ENCODE assay signal across 9 cellular contexts in genomic region chr1:241499910-241500309, GRCh38. TPM values are rescaled to one million over a fixed set of nuclear protein-coding genes. Genes with fewer than 3 reads are reported as not detected.
A peak's percentile ranks its signal among the peaks of the same experiment; 100 is the strongest.
DNase-seq lines count a peak whose midpoint lies in the region; ATAC-seq and TF ChIP-seq lines count a peak whose summit lies in the region.
"Had no signal": no experiment of that assay in that cellular context is flagged by ENCODE, and none has a peak within 500 bp of the region (broad histone marks: within the 10 kb centered on the region; RNA-seq: fewer than 3 reads in every experiment).

No MANE protein-coding gene starts in this region.

- DNase-seq in EL: peak; percentile 56
- DNase-seq in astrocyte of the spinal cord (ENCODE audit: low read depth, low spot score): peak; percentile 47
- peak; percentile 43 for DNase-seq in mesendoderm
- DNase-seq in activated T-helper 2 cell treated with anti-CD3 and anti-CD28 coated beads, Interferon-gamma antibody, Interleukin-2, Interleukin-4, amounts not matched to agents 10 μg/mL and 5 μg/mL and 100 μg/mL, durations not matched to agents 14 hours and 24 hours and 36 hours (ENCODE audit: low spot score): no peak
- DNase-seq in stimulated activated naive CD8-positive, alpha-beta T cell treated with anti-CD3 and anti-CD28 coated beads, Interleukin-15, amount 100 ng/mL, for 72 hours: no peak
- no peak for DNase-seq in colonic mucosa

- TF ChIP-seq CTCF in LNCAP (IDR thresholded peaks at IDR 0.05) (peak; percentile 78), astrocyte of the spinal cord (IDR thresholded peaks at IDR 0.05; ENCODE audit: low read depth, low read length) (peak; percentile 56), colonic mucosa (IDR thresholded peaks at IDR 0.05) (no peak)

- H3K9ac ChIP-seq in mesendoderm (ENCODE audit: low read length) (no peak overlapping the region), colonic mucosa (ENCODE audit: low read depth in 2 of 2, low read length in 2 of 2) (no peak overlapping the region)

- H3K27ac ChIP-seq in mesendoderm (ENCODE audit: low read depth, low read length) (no peak overlapping the region), colonic mucosa (no peak overlapping the region)
- H3K27ac ChIP-seq: epithelial cell of prostate had no signal

- no peak overlapping the region for H2BK120ac ChIP-seq in mesendoderm (ENCODE audit: low read depth, low read length)

- no peak overlapping the region for H3K18ac ChIP-seq in mesendoderm (ENCODE audit: low read length)

- H3K27me3 ChIP-seq in mesendoderm (ENCODE audit: insufficient read depth, low read length, poor library complexity) (no peaks in the 10 kb centered on the region), colonic mucosa (no peaks in the 10 kb centered on the region)

- H2BK15ac ChIP-seq in mesendoderm (replicated peaks; ENCODE audit: low read depth): no peak overlapping the region

- H3K27ac Mint-ChIP-seq in activated T-helper 2 cell treated with anti-CD3 and anti-CD28 coated beads, Interferon-gamma antibody, Interleukin-2, Interleukin-4, amounts not matched to agents 10 μg/mL and 5 μg/mL and 100 μg/mL, durations not matched to agents 14 hours and 24 hours and 36 hours: no peak overlapping the region
- H3K27ac Mint-ChIP-seq in stimulated activated naive CD8-positive, alpha-beta T cell treated with anti-CD3 and anti-CD28 coated beads, Interleukin-15, amount 100 ng/mL, for 72 hours: no peak overlapping the region

- in situ Hi-C loops in astrocyte of the spinal cord (cut with HindIII; ENCODE audit: low sequenced_read_pairs): no loop called here

- peaks cover 59% of the 10 kb centered on the region for H3K36me3 Mint-ChIP-seq in activated T-helper 2 cell treated with anti-CD3 and anti-CD28 coated beads, Interferon-gamma antibody, Interleukin-2, Interleukin-4, amounts not matched to agents 10 μg/mL and 5 μg/mL and 100 μg/mL, durations not matched to agents 14 hours and 24 hours and 36 hours (ENCODE audit: low read depth)

- peaks cover 3% of the 10 kb centered on the region for H3K36me3 ChIP-seq in mesendoderm (ENCODE audit: control insufficient read depth, insufficient read depth, low read length)
- H3K36me3 ChIP-seq in colonic mucosa: no peaks in the 10 kb centered on the region

- H3K4me1 Mint-ChIP-seq in activated T-helper 2 cell treated with anti-CD3 and anti-CD28 coated beads, Interferon-gamma antibody, Interleukin-2, Interleukin-4, amounts not matched to agents 10 μg/mL and 5 μg/mL and 100 μg/mL, durations not matched to agents 14 hours and 24 hours and 36 hours (ENCODE audit: low read depth): peaks cover 16% of the 10 kb centered on the region
- H3K4me1 Mint-ChIP-seq in stimulated activated naive CD8-positive, alpha-beta T cell treated with anti-CD3 and anti-CD28 coated beads, Interleukin-15, amount 100 ng/mL, for 72 hours: peaks cover 7% of the 10 kb centered on the region

- H4K8ac ChIP-seq in mesendoderm (ENCODE audit: low read depth, low read length): no peak overlapping the region

- intact Hi-C loops in activated T-helper 2 cell treated with anti-CD3 and anti-CD28 coated beads, Interferon-gamma antibody, Interleukin-2, Interleukin-4, amounts not matched to agents 10 μg/mL and 5 μg/mL and 100 μg/mL, durations not matched to agents 14 hours and 24 hours and 36 hours (cut with micrococcal nuclease): no loop called here
- intact Hi-C loops in colonic mucosa (cut with DNase I): loop anchor here (5.0 to 10.0 kb wide), 2 partner anchors 615 to 768 kb away; no protein-coding TSS in a partner anchor

- H3K9me3 ChIP-seq in colonic mucosa: no peaks in the 10 kb centered on the region

- ATAC-seq in GM21515 (IDR thresholded peaks at IDR 0.05; ENCODE audit: unreplicated experiment): no peak
- ATAC-seq in stimulated activated naive CD8-positive, alpha-beta T cell treated with anti-CD3 and anti-CD28 coated beads, Interleukin-15, amount 100 ng/mL, for 72 hours: no peak

- H3K79me1 ChIP-seq in mesendoderm (ENCODE audit: low read length): no peaks in the 10 kb centered on the region

- H3K4me3 Mint-ChIP-seq in activated T-helper 2 cell treated with anti-CD3 and anti-CD28 coated beads, Interferon-gamma antibody, Interleukin-2, Interleukin-4, amounts not matched to agents 10 μg/mL and 5 μg/mL and 100 μg/mL, durations not matched to agents 14 hours and 24 hours and 36 hours (ENCODE audit: low read depth): no peak overlapping the region
- H3K4me3 Mint-ChIP-seq in stimulated activated naive CD8-positive, alpha-beta T cell treated with anti-CD3 and anti-CD28 coated beads, Interleukin-15, amount 100 ng/mL, for 72 hours: no peak overlapping the region

- H3K4ac ChIP-seq in mesendoderm (ENCODE audit: low read depth, low read length): no peak overlapping the region

- no peaks in the 10 kb centered on the region for H3K27me3 Mint-ChIP-seq in activated T-helper 2 cell treated with anti-CD3 and anti-CD28 coated beads, Interferon-gamma antibody, Interleukin-2, Interleukin-4, amounts not matched to agents 10 μg/mL and 5 μg/mL and 100 μg/mL, durations not matched to agents 14 hours and 24 hours and 36 hours (ENCODE audit: low read depth)
- H3K27me3 Mint-ChIP-seq in stimulated activated naive CD8-positive, alpha-beta T cell treated with anti-CD3 and anti-CD28 coated beads, Interleukin-15, amount 100 ng/mL, for 72 hours: no peaks in the 10 kb centered on the region

- H3K9me3 Mint-ChIP-seq in activated T-helper 2 cell treated with anti-CD3 and anti-CD28 coated beads, Interferon-gamma antibody, Interleukin-2, Interleukin-4, amounts not matched to agents 10 μg/mL and 5 μg/mL and 100 μg/mL, durations not matched to agents 14 hours and 24 hours and 36 hours: no peaks in the 10 kb centered on the region
- H3K9me3 Mint-ChIP-seq in stimulated activated naive CD8-positive, alpha-beta T cell treated with anti-CD3 and anti-CD28 coated beads, Interleukin-15, amount 100 ng/mL, for 72 hours: no peaks in the 10 kb centered on the region

- no peak overlapping the region for H2BK5ac ChIP-seq in mesendoderm (ENCODE audit: low read length)

- no peak overlapping the region for H2AK5ac ChIP-seq in mesendoderm (ENCODE audit: low read length)

- H4K5ac ChIP-seq in mesendoderm (ENCODE audit: low read length): no peak overlapping the region

- no CpG with 5 or more reads among the region's 2 CpGs for WGBS in mesendoderm (ENCODE audit: extremely low coverage, insufficient coverage, low lambda C conversion rate)

- no peaks in the 10 kb centered on the region for H3K79me2 ChIP-seq in mesendoderm (ENCODE audit: control insufficient read depth, insufficient read depth, low read length)

- no peak overlapping the region for H3K23ac ChIP-seq in mesendoderm (ENCODE audit: low read length)

- no peak overlapping the region for H3K4me3 ChIP-seq in astrocyte of the spinal cord (ENCODE audit: low read depth, low read length)
- no peak overlapping the region for H3K4me3 ChIP-seq in mesendoderm (ENCODE audit: low read length)
- H3K4me3 ChIP-seq in colonic mucosa: no peak overlapping the region

- H3K4me1 ChIP-seq in mesendoderm (ENCODE audit: control insufficient read depth, low read depth, low read length) (no peaks in the 10 kb centered on the region), colonic mucosa (no peaks in the 10 kb centered on the region)

- no peak overlapping the region for H3K4me2 ChIP-seq in mesendoderm (ENCODE audit: low read length)

- H3K56ac ChIP-seq in mesendoderm (ENCODE audit: low read length): no peak overlapping the region

RNA-seq across cellular contexts. Expression of gene FH, which starts 19.6 kb away (rescaled TPM):
- polyA plus RNA-seq in mesendoderm (2013, experiment 1 of 2): 57.3 TPM
- 57.0 TPM for polyA plus RNA-seq in mesendoderm (2013, experiment 2 of 2)
- total RNA-seq in activated T-helper 2 cell treated with anti-CD3 and anti-CD28 coated beads, Interferon-gamma antibody, Interleukin-2, Interleukin-4, amounts not matched to agents 10 μg/mL and 5 μg/mL and 100 μg/mL, durations not matched to agents 14 hours and 24 hours and 36 hours: 96.5 and 102 TPM in 2 replicates
- 100 to 1,000 TPM; 132 to 138 TPM for total RNA-seq in colonic mucosa

RNA-seq across cellular contexts. Expression of gene KMO, which starts 32.3 kb away (rescaled TPM):
- polyA plus RNA-seq in mesendoderm (2013, experiment 1 of 2): not detected
- polyA plus RNA-seq in mesendoderm (2013, experiment 2 of 2): not detected
- total RNA-seq in activated T-helper 2 cell treated with anti-CD3 and anti-CD28 coated beads, Interferon-gamma antibody, Interleukin-2, Interleukin-4, amounts not matched to agents 10 μg/mL and 5 μg/mL and 100 μg/mL, durations not matched to agents 14 hours and 24 hours and 36 hours: 0.05 and 0.07 TPM in 2 replicates
- under 1 TPM in 1 of 2 donors, not detected in 1; 0.80 TPM for total RNA-seq in colonic mucosa

Comparison
In these comparisons a context has a peak if more than half of its experiments do, and no peak if none do; other contexts are left out.
1. DNase-seq: peak in EL (single experiment), astrocyte of the spinal cord (single experiment) and mesendoderm (single experiment); none in activated T-helper 2 cell treated with anti-CD3 and anti-CD28 coated beads, Interferon-gamma antibody, Interleukin-2, Interleukin-4, amounts not matched to agents 10 μg/mL and 5 μg/mL and 100 μg/mL, durations not matched to agents 14 hours and 24 hours and 36 hours (single experiment), stimulated activated naive CD8-positive, alpha-beta T cell treated with anti-CD3 and anti-CD28 coated beads, Interleukin-15, amount 100 ng/mL, for 72 hours (0 of 2) and colonic mucosa (single experiment).